ENCODE assay signal across 26 cellular contexts in the genomic region with DNA sequence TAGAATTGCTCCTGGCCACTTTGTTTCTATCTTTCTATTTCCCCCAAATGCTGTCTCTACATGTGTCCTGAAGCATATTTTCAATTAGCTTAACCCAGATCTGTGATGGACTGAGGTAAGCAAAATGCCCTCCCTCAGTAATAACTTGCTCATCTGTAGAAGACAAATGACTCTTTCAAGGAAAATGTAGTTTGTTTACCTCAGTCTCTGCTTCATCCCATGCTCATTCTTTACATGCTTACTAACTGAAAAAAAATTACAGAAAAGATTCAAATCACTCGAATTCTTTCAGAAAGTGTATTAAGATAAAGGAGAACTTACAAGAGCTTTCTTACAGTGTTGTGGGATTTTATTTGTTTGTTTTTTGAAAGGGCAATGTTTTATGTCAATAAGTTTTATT.
"Had no signal": no experiment of that assay in that cellular context is flagged by ENCODE, and none has a peak within 500 bp of the region (broad histone marks: within the 10 kb centered on the region; RNA-seq: fewer than 3 reads in every experiment).

No MANE protein-coding gene starts in this region.

- H3K4me3 ChIP-seq: left ventricle myocardium inferior, lung, mucosa of descending colon, pancreas, prostate gland, skin epidermis, spleen, suprapubic skin, thoracic aorta, tibial artery, uterus had no signal

- H3K9me3 ChIP-seq: left ventricle myocardium inferior, mucosa of descending colon, pancreas, prostate gland, spleen, suprapubic skin, thoracic aorta, tibial artery, uterus had no signal

- H3K27ac ChIP-seq: left ventricle myocardium inferior, pancreas, prostate gland, skin epidermis, spleen, suprapubic skin, thoracic aorta, tibial artery, uterus had no signal

- H3K4me1 Mint-ChIP-seq: naive thymus-derived CD4-positive, alpha-beta T cell; nephron; stimulated activated effector memory CD8-positive, alpha-beta T cell treated with anti-CD3 and anti-CD28 coated beads, Interleukin-12 subunit alpha, Interleukin-12 subunit beta, amount 100 ng/mL, for 72 hours had no signal

- H3K36me3 Mint-ChIP-seq: naive thymus-derived CD4-positive, alpha-beta T cell; stimulated activated effector memory CD8-positive, alpha-beta T cell treated with anti-CD3 and anti-CD28 coated beads, Interleukin-12 subunit alpha, Interleukin-12 subunit beta, amount 100 ng/mL, for 72 hours; type B pancreatic cell had no signal

- H3K4me1 ChIP-seq: left ventricle myocardium inferior, pancreas, prostate gland, spleen, suprapubic skin, tibial artery, uterus had no signal

- H3K36me3 ChIP-seq: left ventricle myocardium inferior, pancreas, prostate gland, spleen, suprapubic skin, thoracic aorta, tibial artery, uterus had no signal

- H3K27me3 Mint-ChIP-seq: naive thymus-derived CD4-positive, alpha-beta T cell; stimulated activated naive CD8-positive, alpha-beta T cell treated with anti-CD3 and anti-CD28 coated beads, Interleukin-15, Interleukin-2, amounts not matched to agents 100 ng/mL and 50 ng/mL, for 24 hours; type B pancreatic cell had no signal

- H3K27ac Mint-ChIP-seq: naive thymus-derived CD4-positive, alpha-beta T cell; nephron; stimulated activated effector memory CD8-positive, alpha-beta T cell treated with anti-CD3 and anti-CD28 coated beads, Interleukin-12 subunit alpha, Interleukin-12 subunit beta, amount 100 ng/mL, for 72 hours; stimulated activated naive CD8-positive, alpha-beta T cell treated with anti-CD3 and anti-CD28 coated beads, Interleukin-15, Interleukin-2, amounts not matched to agents 100 ng/mL and 50 ng/mL, for 24 hours; type B pancreatic cell had no signal

- H3K27me3 ChIP-seq: spleen, suprapubic skin, tibial artery, uterus had no signal

- ATAC-seq: mucosa of descending colon; naive thymus-derived CD4-positive, alpha-beta T cell; pancreas; right cardiac atrium; sciatic nerve; stimulated activated effector memory CD8-positive, alpha-beta T cell treated with anti-CD3 and anti-CD28 coated beads, Interleukin-12 subunit alpha, Interleukin-12 subunit beta, amount 100 ng/mL, for 72 hours had no signal

- H3K4me3 Mint-ChIP-seq: naive thymus-derived CD4-positive, alpha-beta T cell; nephron; neural crest cell; stimulated activated effector memory CD8-positive, alpha-beta T cell treated with anti-CD3 and anti-CD28 coated beads, Interleukin-12 subunit alpha, Interleukin-12 subunit beta, amount 100 ng/mL, for 72 hours; stimulated activated naive CD8-positive, alpha-beta T cell treated with anti-CD3 and anti-CD28 coated beads, Interleukin-15, Interleukin-2, amounts not matched to agents 100 ng/mL and 50 ng/mL, for 24 hours; type B pancreatic cell had no signal

- H3K9me3 Mint-ChIP-seq: nephron, neural crest cell, type B pancreatic cell had no signal

- DNase-seq: islet precursor cell; left ventricle myocardium inferior; midbrain; mucosa of descending colon; naive thymus-derived CD4-positive, alpha-beta T cell; nucleus accumbens; pancreas; posterior cingulate gyrus; retina; right cardiac atrium; spleen; stimulated activated CD4-positive, alpha-beta T cell treated with anti-CD3 and anti-CD28 coated beads, Interleukin-4, amount 100 ng/mL, for 24 hours; stimulated activated naive CD4-positive, alpha-beta T cell; tibial artery; uterus had no signal
